In genomic region chr19:48806818-48807589, GRCh38 we compare ENCODE assay signal across 1 cellular context.
TF ChIP-seq lines count a peak whose summit lies in the region.

No MANE protein-coding gene starts in this region.

TF ChIP-seq in HepG2, 621 proteins besides CTCF, POLR2A, EP300 and RAD21 (continued from another document and continues in another):
- TF ChIP-seq SNAPC4 (CRISPR knock-in tag; IDR thresholded peaks at IDR 0.05) (no peak), STAG1 (CRISPR knock-in tag; IDR thresholded peaks at IDR 0.05) (no peak), ZNF264 (CRISPR knock-in tag; IDR thresholded peaks at IDR 0.05) (0 out of 2 replicates have a peak, but pooled peaks have one; percentile 38), ZNF296 (CRISPR knock-in tag; conservative IDR thresholded peaks at IDR 0.05) (no peak), PCBP1 (IDR thresholded peaks at IDR 0.05; ENCODE audit: borderline replicate concordance, low read depth, low read length) (no peak), NFRKB (IDR thresholded peaks at IDR 0.05) (no peak), PREB (CRISPR knock-in tag; IDR thresholded peaks at IDR 0.05) (no peak), SAFB2 (CRISPR knock-in tag; IDR thresholded peaks at IDR 0.05; ENCODE audit: borderline replicate concordance, low read depth) (no peak; the same call in 1 of the 2 replicates), RBM39 (IDR thresholded peaks at IDR 0.05; ENCODE audit: low read depth, low read length, poor library complexity, severe bottlenecking) (no peak), ZNF33B (CRISPR knock-in tag; IDR thresholded peaks at IDR 0.05) (no peak), FOSL2 (CRISPR knock-in tag; IDR thresholded peaks at IDR 0.05) (peak; percentile 67), ATM (IDR thresholded peaks at IDR 0.05; ENCODE audit: borderline replicate concordance) (no peak), ZNF501 (CRISPR knock-in tag; IDR thresholded peaks at IDR 0.05) (peak; percentile 50; the same call in 1 of the 2 replicates), ARNT (IDR thresholded peaks at IDR 0.05) (no peak), SRSF1 (optimal IDR thresholded peaks at IDR 0.05; ENCODE audit: low read depth, low read length) (peak; percentile 74), ZC3H4 (CRISPR knock-in tag; IDR thresholded peaks at IDR 0.05; ENCODE audit: borderline replicate concordance) (0 out of 2 replicates have a peak, but pooled peaks have one; percentile 23), ZNF703 (CRISPR knock-in tag; IDR thresholded peaks at IDR 0.05; ENCODE audit: borderline replicate concordance) (no peak), HMGA1 (CRISPR knock-in tag; conservative IDR thresholded peaks at IDR 0.05) (no peak), ZNF589 (CRISPR knock-in tag; conservative IDR thresholded peaks at IDR 0.05) (no peak), SUZ12 (IDR thresholded peaks at IDR 0.05; ENCODE audit: low read depth, low read length) (no peak; the same call in 1 of the 2 replicates), PRDM4 (CRISPR knock-in tag; IDR thresholded peaks at IDR 0.05; ENCODE audit: borderline replicate concordance) (no peak), JUNB (CRISPR knock-in tag; IDR thresholded peaks at IDR 0.05; ENCODE audit: borderline replicate concordance) (no peak), TOPORS (CRISPR knock-in tag; IDR thresholded peaks at IDR 0.05) (no peak), ZBTB1 (CRISPR knock-in tag; IDR thresholded peaks at IDR 0.05; ENCODE audit: borderline replicate concordance) (no peak), ZNF709 (CRISPR knock-in tag; IDR thresholded peaks at IDR 0.05) (no peak), SOX6 (IDR thresholded peaks at IDR 0.05) (no peak), SOX6 (CRISPR knock-in tag; IDR thresholded peaks at IDR 0.05) (no peak), ZFP36 (IDR thresholded peaks at IDR 0.05; ENCODE audit: borderline replicate concordance, low read depth, low read length, partially characterized antibody) (peak; percentile 69), ZNF20 (CRISPR knock-in tag; IDR thresholded peaks at IDR 0.05) (no peak), SIN3B (IDR thresholded peaks at IDR 0.05; ENCODE audit: low read length) (no peak), ZNF333 (CRISPR knock-in tag; IDR thresholded peaks at IDR 0.05; ENCODE audit: borderline replicate concordance) (no peak), MAFK (conservative IDR thresholded peaks at IDR 0.05 in 1 of 2, IDR thresholded peaks at IDR 0.05 in 1 of 2; ENCODE audit: low read length in 2 of 2) (peak; percentile 100), HOXA3 (CRISPR knock-in tag; IDR thresholded peaks at IDR 0.05) (peak; percentile 74), GFI1 (CRISPR knock-in tag; IDR thresholded peaks at IDR 0.05; ENCODE audit: borderline replicate concordance) (no peak), TAF15 (IDR thresholded peaks at IDR 0.05; ENCODE audit: low read depth, low read length, poor library complexity, severe bottlenecking) (no peak), ZNF350 (CRISPR knock-in tag; IDR thresholded peaks at IDR 0.05; ENCODE audit: borderline replicate concordance, low read depth) (0 out of 2 replicates have a peak, but pooled peaks have one; percentile 22), ZNF275 (CRISPR knock-in tag; IDR thresholded peaks at IDR 0.05; ENCODE audit: borderline replicate concordance) (0 out of 2 replicates have a peak, but pooled peaks have one; percentile 54), CHD4 (IDR thresholded peaks at IDR 0.05; ENCODE audit: borderline replicate concordance, low read length) (no peak), ZNF567 (CRISPR knock-in tag; IDR thresholded peaks at IDR 0.05; ENCODE audit: borderline replicate concordance) (no peak; the same call in 1 of the 2 replicates), HOXD1 (CRISPR knock-in tag; IDR thresholded peaks at IDR 0.05) (0 out of 2 replicates have a peak, but pooled peaks have one; percentile 29), IRF2 (CRISPR knock-in tag; IDR thresholded peaks at IDR 0.05) (peak; percentile 49), CERS6 (CRISPR knock-in tag; IDR thresholded peaks at IDR 0.05) (no peak), ZNF280B (CRISPR knock-in tag; IDR thresholded peaks at IDR 0.05; ENCODE audit: borderline replicate concordance) (no peak), KDM6A (CRISPR knock-in tag; IDR thresholded peaks at IDR 0.05; ENCODE audit: low read depth) (no peak; the same call in 1 of the 2 replicates)
- TF ChIP-seq, protein P1, sequence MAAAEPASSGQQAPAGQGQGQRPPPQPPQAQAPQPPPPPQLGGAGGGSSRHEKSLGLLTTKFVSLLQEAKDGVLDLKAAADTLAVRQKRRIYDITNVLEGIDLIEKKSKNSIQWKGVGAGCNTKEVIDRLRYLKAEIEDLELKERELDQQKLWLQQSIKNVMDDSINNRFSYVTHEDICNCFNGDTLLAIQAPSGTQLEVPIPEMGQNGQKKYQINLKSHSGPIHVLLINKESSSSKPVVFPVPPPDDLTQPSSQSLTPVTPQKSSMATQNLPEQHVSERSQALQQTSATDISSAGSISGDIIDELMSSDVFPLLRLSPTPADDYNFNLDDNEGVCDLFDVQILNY (CRISPR knock-in tag; conservative IDR thresholded peaks at IDR 0.05) = no peak; the same call in 1 of the 2 replicates
- TF ChIP-seq, protein P2, sequence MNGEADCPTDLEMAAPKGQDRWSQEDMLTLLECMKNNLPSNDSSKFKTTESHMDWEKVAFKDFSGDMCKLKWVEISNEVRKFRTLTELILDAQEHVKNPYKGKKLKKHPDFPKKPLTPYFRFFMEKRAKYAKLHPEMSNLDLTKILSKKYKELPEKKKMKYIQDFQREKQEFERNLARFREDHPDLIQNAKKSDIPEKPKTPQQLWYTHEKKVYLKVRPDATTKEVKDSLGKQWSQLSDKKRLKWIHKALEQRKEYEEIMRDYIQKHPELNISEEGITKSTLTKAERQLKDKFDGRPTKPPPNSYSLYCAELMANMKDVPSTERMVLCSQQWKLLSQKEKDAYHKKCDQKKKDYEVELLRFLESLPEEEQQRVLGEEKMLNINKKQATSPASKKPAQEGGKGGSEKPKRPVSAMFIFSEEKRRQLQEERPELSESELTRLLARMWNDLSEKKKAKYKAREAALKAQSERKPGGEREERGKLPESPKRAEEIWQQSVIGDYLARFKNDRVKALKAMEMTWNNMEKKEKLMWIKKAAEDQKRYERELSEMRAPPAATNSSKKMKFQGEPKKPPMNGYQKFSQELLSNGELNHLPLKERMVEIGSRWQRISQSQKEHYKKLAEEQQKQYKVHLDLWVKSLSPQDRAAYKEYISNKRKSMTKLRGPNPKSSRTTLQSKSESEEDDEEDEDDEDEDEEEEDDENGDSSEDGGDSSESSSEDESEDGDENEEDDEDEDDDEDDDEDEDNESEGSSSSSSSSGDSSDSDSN (CRISPR knock-in tag; IDR thresholded peaks at IDR 0.05) = no peak; the same call in 1 of the 2 replicates
- TF ChIP-seq, protein P3, sequence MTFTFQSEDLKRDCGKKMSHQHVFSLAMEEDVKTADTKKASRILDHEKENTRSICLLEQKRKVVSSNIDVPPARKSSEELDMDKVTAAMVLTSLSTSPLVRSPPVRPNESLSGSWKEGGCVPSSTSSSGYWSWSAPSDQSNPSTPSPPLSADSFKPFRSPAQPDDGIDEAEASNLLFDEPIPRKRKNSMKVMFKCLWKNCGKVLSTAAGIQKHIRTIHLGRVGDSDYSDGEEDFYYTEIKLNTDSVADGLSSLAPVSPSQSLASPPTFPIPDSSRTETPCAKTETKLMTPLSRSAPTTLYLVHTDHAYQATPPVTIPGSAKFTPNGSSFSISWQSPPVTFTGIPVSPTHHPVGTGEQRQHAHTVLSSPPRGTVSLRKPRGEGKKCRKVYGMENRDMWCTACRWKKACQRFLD (CRISPR knock-in tag; IDR thresholded peaks at IDR 0.05; ENCODE audit: borderline replicate concordance) = peak; percentile 41; the same call in 1 of the 2 replicates
- TF ChIP-seq, protein P4, sequence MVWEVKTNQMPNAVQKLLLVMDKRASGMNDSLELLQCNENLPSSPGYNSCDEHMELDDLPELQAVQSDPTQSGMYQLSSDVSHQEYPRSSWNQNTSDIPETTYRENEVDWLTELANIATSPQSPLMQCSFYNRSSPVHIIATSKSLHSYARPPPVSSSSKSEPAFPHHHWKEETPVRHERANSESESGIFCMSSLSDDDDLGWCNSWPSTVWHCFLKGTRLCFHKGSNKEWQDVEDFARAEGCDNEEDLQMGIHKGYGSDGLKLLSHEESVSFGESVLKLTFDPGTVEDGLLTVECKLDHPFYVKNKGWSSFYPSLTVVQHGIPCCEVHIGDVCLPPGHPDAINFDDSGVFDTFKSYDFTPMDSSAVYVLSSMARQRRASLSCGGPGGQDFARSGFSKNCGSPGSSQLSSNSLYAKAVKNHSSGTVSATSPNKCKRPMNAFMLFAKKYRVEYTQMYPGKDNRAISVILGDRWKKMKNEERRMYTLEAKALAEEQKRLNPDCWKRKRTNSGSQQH (CRISPR knock-in tag; IDR thresholded peaks at IDR 0.05; ENCODE audit: low read depth) = no peak; the same call in none of the 2 replicates
